Comparison of ENCODE assay signal across 30 cellular contexts in the genomic region with DNA sequence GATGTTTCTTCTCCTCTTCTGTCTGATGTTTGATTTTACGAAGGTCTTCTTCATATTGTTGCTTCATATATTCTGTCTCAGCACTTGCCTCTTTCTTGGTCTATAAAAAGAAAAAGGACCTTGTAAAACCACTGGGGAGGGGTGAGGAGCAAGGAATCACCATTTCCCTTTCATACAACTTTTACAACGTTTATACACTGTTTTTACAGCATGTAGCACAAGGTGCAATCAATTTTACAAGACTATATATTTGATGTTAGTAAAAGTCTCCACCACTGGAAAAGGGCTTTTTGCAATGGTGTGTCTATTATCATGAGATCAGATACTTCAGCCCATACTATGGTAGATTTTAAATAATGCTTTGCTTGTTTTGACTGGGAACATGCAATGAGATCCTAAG.
"Had no signal": no experiment of that assay in that cellular context is flagged by ENCODE, and none has a peak within 500 bp of the region (broad histone marks: within the 10 kb centered on the region; RNA-seq: fewer than 3 reads in every experiment).

No MANE protein-coding gene starts in this region.

- H3K27ac ChIP-seq: brain microvascular endothelial cell, epithelial cell of prostate, esophagus squamous epithelium, gastroesophageal sphincter, heart right ventricle had no signal

- H3K4me3 ChIP-seq: esophagus squamous epithelium, gastroesophageal sphincter, heart right ventricle had no signal

- H3K27ac Mint-ChIP-seq: activated CD8-positive, alpha-beta T cell treated with anti-CD3 and anti-CD28 coated beads for 36 hours; activated naive CD8-positive, alpha-beta T cell; activated T-helper 17 cell treated with anti-CD3 and anti-CD28 coated beads, Interleukin-2, amount 50 U/mL, for 72 hours; T-helper 17 cell; T-helper 2 cell treated with Interferon-gamma antibody and Interleukin-4, amounts not matched to agents 5 μg/mL and 100 μg/mL, for 36 hours; WTC11 had no signal

- H3K36me3 Mint-ChIP-seq: activated naive CD8-positive, alpha-beta T cell; WTC11 had no signal

- H3K36me3 ChIP-seq: brain microvascular endothelial cell, esophagus squamous epithelium, gastroesophageal sphincter, heart right ventricle had no signal

- ATAC-seq: activated CD8-positive, alpha-beta T cell treated with anti-CD3 and anti-CD28 coated beads for 36 hours; activated T-cell treated with anti-CD3 and anti-CD28 coated beads, Interleukin-2, amount 50 U/mL, for 4 hours; activated T-helper 17 cell treated with anti-CD3 and anti-CD28 coated beads, Interleukin-2, amount 50 U/mL, for 72 hours; gastroesophageal sphincter; heart right ventricle; T-helper 17 cell; WTC11 had no signal

- H3K4me1 Mint-ChIP-seq: activated T-helper 17 cell treated with anti-CD3 and anti-CD28 coated beads, Interleukin-2, amount 50 U/mL, for 72 hours; central memory CD8-positive, alpha-beta T cell; T-helper 17 cell; WTC11 had no signal

- H3K4me1 ChIP-seq: esophagus squamous epithelium, gastroesophageal sphincter had no signal

- H3K27me3 Mint-ChIP-seq: activated CD8-positive, alpha-beta T cell treated with anti-CD3 and anti-CD28 coated beads for 36 hours; activated naive CD8-positive, alpha-beta T cell; activated T-helper 17 cell treated with anti-CD3 and anti-CD28 coated beads, Interleukin-2, amount 50 U/mL, for 72 hours; central memory CD8-positive, alpha-beta T cell had no signal

- DNase-seq: activated CD4-positive, alpha-beta T cell treated with anti-CD3 and anti-CD28 coated beads for 1 hour; activated CD4-positive, alpha-beta T cell treated with anti-CD3 and anti-CD28 coated beads for 48 hours; activated CD4-positive, alpha-beta T cell treated with anti-CD3 and anti-CD28 coated beads, Interleukin-2, amount 50 U/mL, for 1 hour; activated CD4-positive, alpha-beta T cell treated with anti-CD3 and anti-CD28 coated beads, Interleukin-2, amount 50 U/mL, for 48 hours; activated CD8-positive, alpha-beta memory T cell treated with anti-CD3 and anti-CD28 coated beads for 24 hours; activated CD8-positive, alpha-beta T cell treated with anti-CD3 and anti-CD28 coated beads for 36 hours; activated effector memory CD4-positive, alpha-beta T cell treated with Interleukin-2 at 50 U/mL for 16 hours; activated gamma-delta T cell treated with Interleukin-2 at 50 U/mL for 16 hours; activated naive CD4-positive, alpha-beta T cell treated with anti-CD3 and anti-CD28 coated beads, Interleukin-2, amount 50 U/mL, for 16 hours; activated naive CD4-positive, alpha-beta T cell treated with Interleukin-2 at 50 U/mL for 16 hours; activated T-cell treated with anti-CD3 and anti-CD28 coated beads, Interleukin-2, amount 50 U/mL, for 4 hours; amniotic stem cell; anterior cingulate cortex; brain microvascular endothelial cell; cortex of kidney; dermis blood vessel endothelial cell; effector CD4-positive, alpha-beta T cell; esophagus squamous epithelium; foreskin melanocyte; heart right ventricle; T-helper 1 cell; T-helper 17 cell; T1000 had no signal

- H3K27me3 ChIP-seq: brain microvascular endothelial cell had no signal

- H3K9me3 Mint-ChIP-seq: activated CD8-positive, alpha-beta T cell treated with anti-CD3 and anti-CD28 coated beads for 36 hours; activated T-cell treated with anti-CD3 and anti-CD28 coated beads, Interleukin-2, amount 50 U/mL, for 4 hours; activated T-helper 17 cell treated with anti-CD3 and anti-CD28 coated beads, Interleukin-2, amount 50 U/mL, for 72 hours; central memory CD8-positive, alpha-beta T cell; T-helper 2 cell treated with Interferon-gamma antibody and Interleukin-4, amounts not matched to agents 5 μg/mL and 100 μg/mL, for 36 hours; WTC11 had no signal

- H3K9me3 ChIP-seq: esophagus squamous epithelium, gastroesophageal sphincter had no signal

- H3K4me3 Mint-ChIP-seq: activated CD8-positive, alpha-beta T cell treated with anti-CD3 and anti-CD28 coated beads for 36 hours; activated naive CD8-positive, alpha-beta T cell; activated T-cell treated with anti-CD3 and anti-CD28 coated beads, Interleukin-2, amount 50 U/mL, for 4 hours; activated T-helper 17 cell treated with anti-CD3 and anti-CD28 coated beads, Interleukin-2, amount 50 U/mL, for 72 hours; central memory CD8-positive, alpha-beta T cell; T-helper 17 cell; T-helper 2 cell treated with Interferon-gamma antibody and Interleukin-4, amounts not matched to agents 5 μg/mL and 100 μg/mL, for 36 hours; WTC11 had no signal
